25 cellular contexts compared by ENCODE assay signal in the genomic region with DNA sequence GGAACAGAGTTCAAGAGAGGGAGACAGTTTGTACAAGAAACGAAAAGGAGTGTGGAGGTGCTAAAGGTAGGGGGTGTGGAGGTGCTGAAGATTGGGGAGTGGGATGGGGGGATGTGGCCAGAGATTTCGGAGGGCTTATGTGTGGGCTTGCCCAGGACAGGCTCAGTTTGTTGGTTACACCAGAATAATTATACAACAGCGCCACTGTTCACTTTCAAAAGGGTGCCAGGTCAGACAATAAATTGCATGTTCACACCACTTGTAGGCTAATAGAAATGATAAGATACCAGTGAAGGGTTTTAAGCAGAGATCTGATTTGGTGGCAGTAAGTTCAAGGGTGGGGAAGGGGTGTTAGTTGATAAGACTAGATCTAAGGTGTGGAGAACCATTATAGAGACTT.
DNase-seq lines count a peak whose midpoint lies in the region; ATAC-seq and TF ChIP-seq lines count a peak whose summit lies in the region.
"Had no signal": no experiment of that assay in that cellular context is flagged by ENCODE, and none has a peak within 500 bp of the region (broad histone marks: within the 10 kb centered on the region; RNA-seq: fewer than 3 reads in every experiment).

No MANE protein-coding gene starts in this region.

- H3K9me3 ChIP-seq in KOPT-K1 (ENCODE audit: insufficient read depth, low read length, poor library complexity, severe bottlenecking) = no peaks in the 10 kb centered on the region
- H3K9me3 ChIP-seq: ovary, SK-N-SH, uterus had no signal

- peak overlapping the region; percentile 74 for H3K27ac ChIP-seq in KOPT-K1 (ENCODE audit: low read depth, low read length, poor library complexity, severe bottlenecking)
- H3K27ac ChIP-seq: ovary, uterus had no signal

- H3K36me3 Mint-ChIP-seq in activated T-cell treated with anti-CD3 and anti-CD28 coated beads, Interleukin-2, amount 50 U/mL, for 24 hours (ENCODE audit: low read depth) = peaks cover 57% of the 10 kb centered on the region
- H3K36me3 Mint-ChIP-seq in activated naive CD8-positive, alpha-beta T cell = peaks cover 23% of the 10 kb centered on the region
- H3K36me3 Mint-ChIP-seq in natural killer cell treated with Interleukin-12 subunit alpha and Interleukin-12 subunit beta and Interleukin-15 and Interleukin-18, amount 100 ng/mL, for 72 hours = peaks cover 19% of the 10 kb centered on the region

- peaks cover 56% of the 10 kb centered on the region for H3K4me1 Mint-ChIP-seq in activated T-cell treated with anti-CD3 and anti-CD28 coated beads, Interleukin-2, amount 50 U/mL, for 24 hours (ENCODE audit: low read depth)
- peaks cover 76% of the 10 kb centered on the region for H3K4me1 Mint-ChIP-seq in activated naive CD8-positive, alpha-beta T cell (ENCODE audit: low read depth)
- H3K4me1 Mint-ChIP-seq in natural killer cell treated with Interleukin-12 subunit alpha and Interleukin-12 subunit beta and Interleukin-15 and Interleukin-18, amount 100 ng/mL, for 72 hours (ENCODE audit: low read depth in 2 of 2) = peaks cover 76 to 86% of the 10 kb centered on the region in 2 donors

- TF ChIP-seq CTCF in foreskin fibroblast (IDR thresholded peaks at IDR 0.05; ENCODE audit: low read depth, low read length) = no peak

- H3K36me3 ChIP-seq in KOPT-K1 (ENCODE audit: insufficient read depth, low read length) = peaks cover 35% of the 10 kb centered on the region
- H3K36me3 ChIP-seq: ovary, uterus had no signal

- peak overlapping the region; percentile 83 for H3K27ac Mint-ChIP-seq in activated T-cell treated with anti-CD3 and anti-CD28 coated beads, Interleukin-2, amount 50 U/mL, for 24 hours
- peak overlapping the region; percentile 91 for H3K27ac Mint-ChIP-seq in activated naive CD8-positive, alpha-beta T cell
- H3K27ac Mint-ChIP-seq in natural killer cell treated with Interleukin-12 subunit alpha and Interleukin-12 subunit beta and Interleukin-15 and Interleukin-18, amount 100 ng/mL, for 72 hours = peak overlapping the region; percentile 56 to 87
- H3K27ac Mint-ChIP-seq: activated B cell treated with CpG ODN at 0.5 μM for 24 hours, nephron progenitor cell had no signal

- H3K27me3 Mint-ChIP-seq in activated T-cell treated with anti-CD3 and anti-CD28 coated beads, Interleukin-2, amount 50 U/mL, for 24 hours = no peaks in the 10 kb centered on the region
- no peaks in the 10 kb centered on the region for H3K27me3 Mint-ChIP-seq in activated naive CD8-positive, alpha-beta T cell
- no peaks in the 10 kb centered on the region for H3K27me3 Mint-ChIP-seq in natural killer cell treated with Interleukin-12 subunit alpha and Interleukin-12 subunit beta and Interleukin-15 and Interleukin-18, amount 100 ng/mL, for 72 hours

- ATAC-seq in natural killer cell treated with Interleukin-12 subunit alpha and Interleukin-12 subunit beta and Interleukin-15 and Interleukin-18, amount 100 ng/mL, for 72 hours = no peak
- no peak for ATAC-seq in GM18520 (IDR thresholded peaks at IDR 0.05; ENCODE audit: unreplicated experiment)
- ATAC-seq: HCT116, HepG2 had no signal

- H3K9me3 Mint-ChIP-seq in activated T-cell treated with anti-CD3 and anti-CD28 coated beads, Interleukin-2, amount 50 U/mL, for 24 hours = no peaks in the 10 kb centered on the region
- no peaks in the 10 kb centered on the region for H3K9me3 Mint-ChIP-seq in activated naive CD8-positive, alpha-beta T cell (ENCODE audit: low read depth)
- H3K9me3 Mint-ChIP-seq in natural killer cell treated with Interleukin-12 subunit alpha and Interleukin-12 subunit beta and Interleukin-15 and Interleukin-18, amount 100 ng/mL, for 72 hours = no peaks in the 10 kb centered on the region
- H3K9me3 Mint-ChIP-seq: activated B cell treated with CpG ODN at 0.5 μM for 24 hours, nephron progenitor cell had no signal

- no peak for DNase-seq in activated T-cell treated with anti-CD3 and anti-CD28 coated beads, Interleukin-2, amount 50 U/mL, for 24 hours
- no peak for DNase-seq in activated T-cell treated with anti-CD3 and anti-CD28 coated beads, Interleukin-2, amount 50 U/mL, for 1 hour
- no peak for DNase-seq in natural killer cell treated with Interleukin-12 subunit alpha and Interleukin-12 subunit beta and Interleukin-15 and Interleukin-18, amount 100 ng/mL, for 72 hours (ENCODE audit: low spot score)
- DNase-seq in foreskin fibroblast = no peak
- DNase-seq in DMS53 treated with DMSO at 0.1 percent for 48 hours (lab: John Stamatoyannopoulos, UW; ENCODE audit: unreplicated experiment) = no peak
- DNase-seq: ACHN; activated B cell treated with CpG ODN at 0.5 μM for 24 hours; activated gamma-delta T cell treated with Interleukin-2 at 50 U/mL for 16 hours; central memory CD4-positive, alpha-beta T cell; dermis blood vessel endothelial cell; EL; midbrain; NCI-H1105 treated with DMSO at 0.1 percent for 48 hours; NCI-H2029 treated with DMSO at 0.1 percent for 48 hours; NCI-H2227 treated with DMSO at 0.1 percent for 48 hours; NCI-H774; nephron progenitor cell; ovary; SK-N-SH; uterus had no signal

- H3K4me3 Mint-ChIP-seq in activated T-cell treated with anti-CD3 and anti-CD28 coated beads, Interleukin-2, amount 50 U/mL, for 24 hours = no peak overlapping the region
- H3K4me3 Mint-ChIP-seq in activated naive CD8-positive, alpha-beta T cell = peak overlapping the region; percentile 66
- peak overlapping the region; percentile 49 for H3K4me3 Mint-ChIP-seq in natural killer cell treated with Interleukin-12 subunit alpha and Interleukin-12 subunit beta and Interleukin-15 and Interleukin-18, amount 100 ng/mL, for 72 hours
- H3K4me3 Mint-ChIP-seq: activated B cell treated with CpG ODN at 0.5 μM for 24 hours, nephron progenitor cell had no signal

- H3K4me3 ChIP-seq in foreskin fibroblast (ENCODE audit: low read depth in 1 of 2, low read length in 2 of 2) = no peak overlapping the region
- H3K4me3 ChIP-seq: ovary, uterus had no signal
